In the genomic region with DNA sequence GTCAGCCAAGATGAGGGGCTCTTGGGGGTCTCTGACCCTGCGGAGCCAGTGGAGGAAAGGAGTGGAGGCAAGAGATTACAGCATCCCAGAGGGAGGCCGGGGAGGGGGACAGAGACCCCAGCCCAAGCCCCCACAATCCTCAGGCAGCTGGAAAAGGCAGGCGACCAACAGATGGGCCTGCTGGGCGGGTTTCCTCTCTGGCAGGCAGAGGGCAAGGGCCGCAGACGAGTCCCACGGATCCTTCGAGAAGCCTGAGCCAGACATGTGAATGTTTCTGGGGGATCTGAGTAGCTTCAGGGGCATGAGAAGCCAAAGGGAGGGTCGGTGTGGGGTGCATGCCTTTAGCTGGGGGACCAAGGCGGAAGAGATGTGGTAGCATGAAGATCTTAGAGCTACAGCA, we compare ENCODE assay signal across 19 cellular contexts. TPM values are rescaled to one million over a fixed set of nuclear protein-coding genes. Genes with fewer than 3 reads are reported as not detected.
A peak's percentile ranks its signal among the peaks of the same experiment; 100 is the strongest.
DNase-seq lines count a peak whose midpoint lies in the region; ATAC-seq and TF ChIP-seq lines count a peak whose summit lies in the region.
"Had no signal": no experiment of that assay in that cellular context is flagged by ENCODE, and none has a peak within 500 bp of the region (broad histone marks: within the 10 kb centered on the region; RNA-seq: fewer than 3 reads in every experiment).

No MANE protein-coding gene starts in this region.

- H3K27ac Mint-ChIP-seq in CD4-positive, alpha-beta T cell = no peak overlapping the region
- peak overlapping the region in 3 of 5 experiments; percentile 14 to 44 (median 36) for H3K27ac Mint-ChIP-seq in brain
- H3K27ac Mint-ChIP-seq: CD14-positive monocyte had no signal

- peak overlapping the region; percentile 17 for H4K8ac ChIP-seq in trophoblast cell (ENCODE audit: low read depth, low read length)

- TF ChIP-seq CTCF in CD4-positive, alpha-beta T cell (IDR thresholded peaks at IDR 0.05) = no peak
- TF ChIP-seq CTCF in brain (conservative IDR thresholded peaks at IDR 0.05) = no peak

- H3K79me1 ChIP-seq in trophoblast cell (ENCODE audit: low read length) = peaks cover 11% of the 10 kb centered on the region

- H3K27me3 ChIP-seq in BLaER1 = no peaks in the 10 kb centered on the region
- no peaks in the 10 kb centered on the region for H3K27me3 ChIP-seq in CD4-positive, alpha-beta T cell (ENCODE audit: control insufficient read depth, insufficient read depth, low read length)
- H3K27me3 ChIP-seq in trophoblast cell (ENCODE audit: insufficient read depth, low read length) = no peaks in the 10 kb centered on the region
- H3K27me3 ChIP-seq: SJSA1 had no signal

- H3K4me2 ChIP-seq in BLaER1 (no peak overlapping the region), trophoblast cell (ENCODE audit: low read length) (no peak overlapping the region)

- peak overlapping the region; percentile 40 for H3K4me3 Mint-ChIP-seq in CD4-positive, alpha-beta T cell
- H3K4me3 Mint-ChIP-seq in brain = peak overlapping the region in 1 of 5 experiments; percentile 4

- peak overlapping the region; percentile 25 for H2BK12ac ChIP-seq in trophoblast cell (ENCODE audit: low read length)

- no peak overlapping the region for H3K18ac ChIP-seq in trophoblast cell (ENCODE audit: low read length)

- H2AK5ac ChIP-seq in trophoblast cell (ENCODE audit: low read length) = no peak overlapping the region

- H3K4me3 ChIP-seq in BLaER1 (no peak overlapping the region), trophoblast cell (ENCODE audit: low read depth, low read length) (no peak overlapping the region)
- H3K4me3 ChIP-seq: GM23248, SJSA1 had no signal

- no CpG with 5 or more reads among the region's 10 CpGs for WGBS in trophoblast cell (ENCODE audit: extremely low coverage, insufficient coverage, insufficient read length)

- H3K27me3 Mint-ChIP-seq in CD4-positive, alpha-beta T cell = peaks cover 9% of the 10 kb centered on the region
- peaks cover 41% of the 10 kb centered on the region for H3K27me3 Mint-ChIP-seq in brain

- H2BK120ac ChIP-seq in trophoblast cell (ENCODE audit: insufficient read depth, low read length, poor library complexity) = peak overlapping the region; percentile 47

- POLR2A ChIA-PET in CD4-positive, alpha-beta T cell (lab: Charles Lee) = interaction anchor here (2.1 kb wide), 1 partner anchor 199 kb away, joined by 7 read pairs; no protein-coding TSS in a partner anchor

- H3K36me3 ChIP-seq in BLaER1 (no peaks in the 10 kb centered on the region), trophoblast cell (ENCODE audit: control insufficient read depth in 1 of 2, insufficient read depth in 2 of 2, low read length in 2 of 2) (no peaks in the 10 kb centered on the region)
- H3K36me3 ChIP-seq: SJSA1 had no signal

- no peaks in the 10 kb centered on the region for H4K20me1 ChIP-seq in BLaER1

- H2BK5ac ChIP-seq in trophoblast cell (ENCODE audit: low read depth, low read length, poor library complexity) = no peak overlapping the region

- H3K4me1 ChIP-seq in BLaER1 (peaks cover 67% of the 10 kb centered on the region), trophoblast cell (ENCODE audit: control insufficient read depth in 1 of 2, insufficient read depth in 2 of 2, low read length in 2 of 2) (peaks cover 15% of the 10 kb centered on the region in 2 experiments)

- intact Hi-C loops in CD4-positive, alpha-beta T cell (cut with DNase I, micrococcal nuclease) = loop anchor here (5.0 to 10.0 kb wide), 3 partner anchors 154 to 857 kb away; a partner anchor contains a TSS

- peaks cover 5% of the 10 kb centered on the region for H3K4me1 Mint-ChIP-seq in CD4-positive, alpha-beta T cell (ENCODE audit: low read depth)
- peaks cover 70% of the 10 kb centered on the region for H3K4me1 Mint-ChIP-seq in brain

- no peaks in the 10 kb centered on the region for H3K9me3 Mint-ChIP-seq in CD4-positive, alpha-beta T cell
- H3K9me3 Mint-ChIP-seq in brain = no peaks in the 10 kb centered on the region

- no peaks in the 10 kb centered on the region for H3K36me3 Mint-ChIP-seq in CD4-positive, alpha-beta T cell (ENCODE audit: low read depth)
- no peaks in the 10 kb centered on the region for H3K36me3 Mint-ChIP-seq in brain
- H3K36me3 Mint-ChIP-seq: CD14-positive monocyte had no signal

- H4K12ac ChIP-seq in trophoblast cell (ENCODE audit: low read depth, low read length) = no peak overlapping the region

- H2AFZ ChIP-seq in trophoblast cell (ENCODE audit: insufficient read depth, low read length, poor library complexity) = no peak overlapping the region
- H2AFZ ChIP-seq: GM23248 had no signal

- no peak overlapping the region for H3K14ac ChIP-seq in trophoblast cell (ENCODE audit: low read length)

- DNase-seq in CD4-positive, alpha-beta T cell = no peak
- DNase-seq in trophoblast cell = no peak
- DNase-seq in activated naive CD4-positive, alpha-beta T cell treated with Interleukin-2 at 50 U/mL for 16 hours = no peak
- DNase-seq: Caco-2, DMS153, GF-D8, GM23248, NCI-H1105, NCI-H187, NCI-H2107, NCI-H524 had no signal

- H3K79me2 ChIP-seq in trophoblast cell (ENCODE audit: control insufficient read depth, insufficient read depth, low read length, poor library complexity) = no peaks in the 10 kb centered on the region

- no peaks in the 10 kb centered on the region for H3K9me3 ChIP-seq in BLaER1
- no peaks in the 10 kb centered on the region for H3K9me3 ChIP-seq in CD4-positive, alpha-beta T cell (ENCODE audit: control insufficient read depth, low read length)
- no peaks in the 10 kb centered on the region for H3K9me3 ChIP-seq in trophoblast cell (ENCODE audit: insufficient read depth, low read depth, low read length)
- H3K9me3 ChIP-seq: Caco-2, SJSA1 had no signal

- no peak for ATAC-seq in CD4-positive, alpha-beta T cell (ENCODE audit: poor library complexity)
- ATAC-seq in GM18909 (IDR thresholded peaks at IDR 0.05; ENCODE audit: poor library complexity, unreplicated experiment) (no peak), GM18520 (IDR thresholded peaks at IDR 0.05; ENCODE audit: unreplicated experiment) (no peak)
- ATAC-seq: HCT116, Panc1 had no signal

- H4K91ac ChIP-seq in trophoblast cell (ENCODE audit: low read depth, low read length) = peak overlapping the region; percentile 87

- 0 out of 2 replicates have a peak overlapping the region, but pooled peaks have one; percentile 19 for H3K27ac ChIP-seq in BLaER1
- no peak overlapping the region for H3K27ac ChIP-seq in CD4-positive, alpha-beta T cell (ENCODE audit: low read depth, low read length)
- no peak overlapping the region for H3K27ac ChIP-seq in trophoblast cell (ENCODE audit: low read depth, low read length)
- H3K27ac ChIP-seq: GM23248, SJSA1 had no signal

- no peak overlapping the region for H3K23ac ChIP-seq in trophoblast cell (ENCODE audit: low read length)

- no peak overlapping the region for H3K4ac ChIP-seq in trophoblast cell (ENCODE audit: low read depth, low read length)

- H3K9ac ChIP-seq in BLaER1 (no peak overlapping the region), trophoblast cell (ENCODE audit: low read length) (no peak overlapping the region)
- H3K9ac ChIP-seq: GM23248 had no signal

- CTCF ChIA-PET in CD4-positive, alpha-beta T cell (lab: Charles Lee) = interaction anchor here (1.2 to 2.8 kb wide), 3 partner anchors 37 to 1094 kb away, joined by 3 to 14 read pairs (median 5); no protein-coding TSS in a partner anchor

RNA-seq across cellular contexts. Expression of a gene that starts 2.1 kb away (rescaled TPM):
- under 1 TPM; 0.53 to 0.82 TPM for total RNA-seq in CD4-positive, alpha-beta T cell
- polyA plus RNA-seq in brain (ENCODE audit: insufficient read depth, low read depth, low replicate concordance) = 27.8 TPM
- polyA plus RNA-seq in trophoblast cell (2013) = 26.6 and 31.1 TPM in 2 replicates

RNA-seq across cellular contexts. Expression of a gene that starts 49.8 kb away (rescaled TPM):
- 100 to 1,000 TPM; 171 to 179 TPM for total RNA-seq in CD4-positive, alpha-beta T cell
- 11.4 TPM for polyA plus RNA-seq in brain (ENCODE audit: insufficient read depth, low read depth, low replicate concordance)
- 39.2 and 41.5 TPM in 2 replicates for polyA plus RNA-seq in trophoblast cell (2013)
